9 cellular contexts compared by ENCODE assay signal in the genomic region with DNA sequence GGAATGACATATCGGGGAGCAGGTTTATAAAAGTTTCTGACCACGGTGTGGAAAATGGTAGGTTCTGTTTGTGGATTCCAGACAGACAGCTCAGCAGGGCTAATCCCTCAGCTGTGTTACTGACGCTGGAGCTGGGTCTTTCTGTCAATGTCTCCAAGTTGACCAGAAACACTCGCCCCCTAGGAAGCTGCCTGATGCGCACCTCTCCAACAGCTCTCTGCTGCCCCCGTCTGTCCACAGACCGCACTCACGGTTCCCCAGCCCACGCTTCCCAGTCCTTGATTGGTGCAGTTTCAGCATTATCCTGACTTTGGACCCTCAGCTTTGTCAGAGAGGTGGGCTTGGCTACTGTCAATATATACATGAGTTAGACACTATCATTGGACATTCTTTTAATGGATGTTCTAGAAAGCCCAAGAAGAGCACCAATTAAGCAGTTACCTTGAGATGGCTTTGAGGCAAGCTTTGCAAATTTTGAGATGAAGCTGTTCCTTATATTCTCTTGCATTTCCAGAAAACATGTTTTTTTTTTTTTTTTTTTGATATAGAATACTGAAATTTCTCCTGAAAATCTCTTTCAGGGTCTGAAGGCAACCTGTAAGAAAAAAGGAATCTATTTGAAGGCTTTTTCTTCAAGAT.
A peak's percentile ranks its signal among the peaks of the same experiment; 100 is the strongest.
DNase-seq lines count a peak whose midpoint lies in the region; TF ChIP-seq lines count a peak whose summit lies in the region.
"Had no signal": no experiment of that assay in that cellular context is flagged by ENCODE, and none has a peak within 500 bp of the region (broad histone marks: within the 10 kb centered on the region; RNA-seq: fewer than 3 reads in every experiment).

No MANE protein-coding gene starts in this region.

- no peaks in the 10 kb centered on the region for H3K36me3 ChIP-seq in HAP-1 (replicated peaks)
- H3K36me3 ChIP-seq in hepatocyte (replicated peaks; ENCODE audit: insufficient read depth, low read depth) = no peaks in the 10 kb centered on the region
- H3K36me3 ChIP-seq in smooth muscle cell (ENCODE audit: low read depth) = no peaks in the 10 kb centered on the region

- H3K9me3 ChIP-seq in HAP-1 (no peaks in the 10 kb centered on the region), hepatocyte (ENCODE audit: low read depth) (no peaks in the 10 kb centered on the region), smooth muscle cell (replicated peaks; ENCODE audit: low read depth) (no peaks in the 10 kb centered on the region)

- peak; percentile 70 to 93 for DNase-seq in HAP-1 (ENCODE audit: low spot score in 2 of 2)
- DNase-seq in M059J (ENCODE audit: low read depth) = peak; percentile 50
- peak; percentile 42 for DNase-seq in T-helper 2 cell treated with Interferon-gamma antibody and Interleukin-4, amounts not matched to agents 5 μg/mL and 100 μg/mL, for 36 hours (ENCODE audit: low spot score)
- peak in 49 of 56 donors; percentile 4 to 78 (median 41) for DNase-seq in amygdala (lab: John Stamatoyannopoulos, UW)
- peak; percentile 81 for DNase-seq in hepatocyte (ENCODE audit: low spot score)
- DNase-seq in smooth muscle cell (lab: John Stamatoyannopoulos, UW; ENCODE audit: unreplicated experiment) = peak; percentile 43
- DNase-seq in NCI-H187 treated with DMSO at 0.1 percent for 48 hours (lab: John Stamatoyannopoulos, UW) = no peak

- no peaks in the 10 kb centered on the region for H3F3A ChIP-seq in smooth muscle cell (ENCODE audit: low read depth)

- peak; percentile 98 for TF ChIP-seq CTCF in GM12872 (IDR thresholded peaks at IDR 0.05; ENCODE audit: insufficient read depth, low read depth, low read length)
- TF ChIP-seq CTCF in hepatocyte (IDR thresholded peaks at IDR 0.05; ENCODE audit: poor library complexity) = peak; percentile 88
- TF ChIP-seq CTCF in smooth muscle cell (IDR thresholded peaks at IDR 0.05; ENCODE audit: borderline replicate concordance, insufficient read depth, poor library complexity, severe bottlenecking) = peak; percentile 92

- 7% methylated on average over 9 of the region's 9 CpGs for WGBS in hepatocyte (ENCODE audit: low lambda C conversion rate, missing lambda C conversion rate)
- 12% methylated on average over 9 of the region's 9 CpGs for WGBS in smooth muscle cell (ENCODE audit: low lambda C conversion rate)

- in situ Hi-C loops in HAP-1 (cut with MboI; ENCODE audit: low sequenced_read_pairs) = loop anchor here (25.0 kb wide), 3 partner anchors 179 to 554 kb away; no protein-coding TSS in a partner anchor

- H3K27ac ChIP-seq in hepatocyte = no peak overlapping the region
- H3K27ac ChIP-seq in smooth muscle cell (ENCODE audit: low read depth) = no peak overlapping the region

- no peak overlapping the region for H3K9ac ChIP-seq in smooth muscle cell (ENCODE audit: low read depth)

- H3K36me3 Mint-ChIP-seq in T-helper 2 cell treated with Interferon-gamma antibody and Interleukin-4, amounts not matched to agents 5 μg/mL and 100 μg/mL, for 36 hours (ENCODE audit: low read depth) = no peaks in the 10 kb centered on the region

- peaks cover 13% of the 10 kb centered on the region for H3K4me1 ChIP-seq in HAP-1
- H3K4me1 ChIP-seq in hepatocyte (ENCODE audit: insufficient read depth) = no peaks in the 10 kb centered on the region
- H3K4me1 ChIP-seq in smooth muscle cell (ENCODE audit: low read depth) = no peaks in the 10 kb centered on the region

- H3K4me3 ChIP-seq in HAP-1 (no peak overlapping the region), hepatocyte (no peak overlapping the region), smooth muscle cell (no peak overlapping the region)

- H4K20me1 ChIP-seq in hepatocyte (ENCODE audit: insufficient read depth, poor library complexity, severe bottlenecking) (no peaks in the 10 kb centered on the region), smooth muscle cell (ENCODE audit: low read depth) (no peaks in the 10 kb centered on the region)

- H3K27me3 Mint-ChIP-seq in T-helper 2 cell treated with Interferon-gamma antibody and Interleukin-4, amounts not matched to agents 5 μg/mL and 100 μg/mL, for 36 hours (ENCODE audit: low read depth) = peaks cover 4% of the 10 kb centered on the region
- H3K27me3 Mint-ChIP-seq: stimulated activated naive CD8-positive, alpha-beta T cell treated with anti-CD3 and anti-CD28 coated beads, Interleukin-15, Interleukin-2, amounts not matched to agents 100 ng/mL and 50 ng/mL, for 24 hours had no signal

- H3K27me3 ChIP-seq in HAP-1 (ENCODE audit: low read depth) = no peaks in the 10 kb centered on the region
- peaks cover 3% of the 10 kb centered on the region for H3K27me3 ChIP-seq in hepatocyte
- peaks cover 32% of the 10 kb centered on the region for H3K27me3 ChIP-seq in smooth muscle cell (ENCODE audit: low read depth)

- H3K9me3 Mint-ChIP-seq in T-helper 2 cell treated with Interferon-gamma antibody and Interleukin-4, amounts not matched to agents 5 μg/mL and 100 μg/mL, for 36 hours = no peaks in the 10 kb centered on the region
- H3K9me3 Mint-ChIP-seq: stimulated activated naive CD8-positive, alpha-beta T cell treated with anti-CD3 and anti-CD28 coated beads, Interleukin-15, Interleukin-2, amounts not matched to agents 100 ng/mL and 50 ng/mL, for 24 hours had no signal

- H3K4me2 ChIP-seq in hepatocyte (no peak overlapping the region), smooth muscle cell (no peak overlapping the region)

- no peak overlapping the region for H3K27ac Mint-ChIP-seq in T-helper 2 cell treated with Interferon-gamma antibody and Interleukin-4, amounts not matched to agents 5 μg/mL and 100 μg/mL, for 36 hours
- H3K27ac Mint-ChIP-seq: stimulated activated naive CD8-positive, alpha-beta T cell treated with anti-CD3 and anti-CD28 coated beads, Interleukin-15, Interleukin-2, amounts not matched to agents 100 ng/mL and 50 ng/mL, for 24 hours had no signal

- no peaks in the 10 kb centered on the region for H3K4me1 Mint-ChIP-seq in T-helper 2 cell treated with Interferon-gamma antibody and Interleukin-4, amounts not matched to agents 5 μg/mL and 100 μg/mL, for 36 hours (ENCODE audit: low read depth)

- H3K79me2 ChIP-seq in hepatocyte (no peaks in the 10 kb centered on the region), smooth muscle cell (ENCODE audit: low read depth) (no peaks in the 10 kb centered on the region)

- H3K9me2 ChIP-seq in hepatocyte (replicated peaks; ENCODE audit: insufficient read depth) = no peaks in the 10 kb centered on the region

- H3K4me3 Mint-ChIP-seq in T-helper 2 cell treated with Interferon-gamma antibody and Interleukin-4, amounts not matched to agents 5 μg/mL and 100 μg/mL, for 36 hours = no peak overlapping the region
- H3K4me3 Mint-ChIP-seq: stimulated activated naive CD8-positive, alpha-beta T cell treated with anti-CD3 and anti-CD28 coated beads, Interleukin-15, Interleukin-2, amounts not matched to agents 100 ng/mL and 50 ng/mL, for 24 hours had no signal

- H2AFZ ChIP-seq in hepatocyte (no peak overlapping the region), smooth muscle cell (ENCODE audit: low read depth) (no peak overlapping the region)
